In genomic region chr14:78567343-78567742, GRCh38 we compare ENCODE assay signal across 19 cellular contexts.
DNase-seq lines count a peak whose midpoint lies in the region; TF ChIP-seq lines count a peak whose summit lies in the region.
"Had no signal": no experiment of that assay in that cellular context is flagged by ENCODE, and none has a peak within 500 bp of the region (broad histone marks: within the 10 kb centered on the region; RNA-seq: fewer than 3 reads in every experiment).

No MANE protein-coding gene starts in this region.

- H3K9me3 ChIP-seq in endodermal cell (ENCODE audit: control insufficient read depth, low read length) (peaks cover under 1% of the 10 kb centered on the region), right atrium auricular region (no peaks in the 10 kb centered on the region)
- H3K9me3 ChIP-seq: thyroid gland had no signal

- WGBS in endodermal cell (ENCODE audit: insufficient coverage in 1 of 2, insufficient read length in 1 of 2), 2 experiments, result 87 to 100% methylated on average over 1 to 3 of the region's 4 CpGs

- H3K36me3 ChIP-seq in endodermal cell (ENCODE audit: control insufficient read depth, insufficient read depth, low read length) (no peaks in the 10 kb centered on the region), right atrium auricular region (no peaks in the 10 kb centered on the region)
- H3K36me3 ChIP-seq: thyroid gland had no signal

- TF ChIP-seq CTCF in fibroblast of the aortic adventitia (IDR thresholded peaks at IDR 0.05; ENCODE audit: insufficient read depth, low read length) (no peak), endodermal cell (conservative IDR thresholded peaks at IDR 0.05) (no peak), right atrium auricular region (IDR thresholded peaks at IDR 0.05) (no peak)

- no peak overlapping the region for H3K27ac Mint-ChIP-seq in endodermal cell
- H3K27ac Mint-ChIP-seq: CD4-positive, alpha-beta T cell; memory B cell; nephron had no signal

- H3K27me3 Mint-ChIP-seq in endodermal cell (ENCODE audit: insufficient read depth), result peaks cover 5% of the 10 kb centered on the region
- H3K27me3 Mint-ChIP-seq: memory B cell had no signal

- no peak overlapping the region for H3K9ac ChIP-seq in endodermal cell (ENCODE audit: extremely low read depth, low read length, poor library complexity, severe bottlenecking)

- DNase-seq in NCI-H748 (lab: John Stamatoyannopoulos, UW; ENCODE audit: unreplicated experiment), result peak; percentile 18
- DNase-seq in NCI-H748 treated with DMSO at 0.1 percent for 48 hours (lab: John Stamatoyannopoulos, UW), result no peak
- DNase-seq in NCI-H2196 (lab: John Stamatoyannopoulos, UW; ENCODE audit: unreplicated experiment), result peak; percentile 87
- DNase-seq in fibroblast of the aortic adventitia (ENCODE audit: low read depth), result peak; percentile 13
- DNase-seq in endodermal cell, result no peak
- DNase-seq in islet precursor cell, result no peak
- DNase-seq in right atrium auricular region (ENCODE audit: low spot score), result no peak
- DNase-seq in hippocampal formation (lab: John Stamatoyannopoulos, UW), result no peak
- DNase-seq: ACHN; activated CD4-positive, CD25-positive, alpha-beta regulatory T cell treated with anti-CD3 and anti-CD28 coated beads, Interleukin-2, amount 50 U/mL, for 72 hours; central memory CD4-positive, alpha-beta T cell; kidney; NCI-H2171; RPMI8226; thyroid gland had no signal

- no peak overlapping the region for H3K4me3 Mint-ChIP-seq in endodermal cell
- H3K4me3 Mint-ChIP-seq: memory B cell, nephron had no signal

- H3K9me3 Mint-ChIP-seq in endodermal cell, result peaks cover 4% of the 10 kb centered on the region
- H3K9me3 Mint-ChIP-seq: CD4-positive, alpha-beta T cell; nephron had no signal

- no peaks in the 10 kb centered on the region for H3K4me1 ChIP-seq in endodermal cell (ENCODE audit: control insufficient read depth, insufficient read depth, low read length)
- H3K4me1 ChIP-seq in right atrium auricular region, result peaks cover 0 to 9% of the 10 kb centered on the region in 2 donors
- H3K4me1 ChIP-seq: thyroid gland had no signal

- H3K36me3 Mint-ChIP-seq in endodermal cell (ENCODE audit: low read depth), result no peaks in the 10 kb centered on the region
- H3K36me3 Mint-ChIP-seq: memory B cell had no signal

- H3K27ac ChIP-seq in endodermal cell (ENCODE audit: low read depth, low read length) (no peak overlapping the region), right atrium auricular region (no peak overlapping the region)
- H3K27ac ChIP-seq: hepatocyte, thyroid gland had no signal

- H3K27me3 ChIP-seq in endodermal cell (ENCODE audit: control insufficient read depth, insufficient read depth, low read length, poor library complexity, severe bottlenecking) (no peaks in the 10 kb centered on the region), right atrium auricular region (no peaks in the 10 kb centered on the region)
- H3K27me3 ChIP-seq: thyroid gland had no signal

- H3K4me3 ChIP-seq in fibroblast of the aortic adventitia (ENCODE audit: low read depth, low read length) (no peak overlapping the region), endodermal cell (ENCODE audit: low read length) (no peak overlapping the region), right atrium auricular region (no peak overlapping the region)
- H3K4me3 ChIP-seq: hepatocyte, thyroid gland had no signal

- H3K4me1 Mint-ChIP-seq in endodermal cell, result peaks cover 17% of the 10 kb centered on the region

Comparison
In these comparisons a context has a peak if more than half of its experiments do, and no peak if none do; other contexts are left out.
1. DNase-seq: peak in NCI-H748 (single experiment), NCI-H2196 (single experiment) and fibroblast of the aortic adventitia (single experiment); none in NCI-H748 treated with DMSO at 0.1 percent for 48 hours (single experiment), endodermal cell (single experiment), islet precursor cell (single experiment), right atrium auricular region (single experiment) and hippocampal formation (0 of 2).